Comparison of ENCODE assay signal across 24 cellular contexts in genomic region chr1:161244888-161245287, GRCh38. TPM values are rescaled to one million over a fixed set of nuclear protein-coding genes. Genes with fewer than 3 reads are reported as not detected.
DNase-seq lines count a peak whose midpoint lies in the region; ATAC-seq and TF ChIP-seq lines count a peak whose summit lies in the region.
"Had no signal": no experiment of that assay in that cellular context is flagged by ENCODE, and none has a peak within 500 bp of the region (broad histone marks: within the 10 kb centered on the region; RNA-seq: fewer than 3 reads in every experiment).

No MANE protein-coding gene starts in this region.

- intact Hi-C loops in MCF 10A (cut with micrococcal nuclease) (loop anchor here (5.0 kb wide), 1 partner anchor 32 kb away; no protein-coding TSS in a partner anchor), posterior vena cava (cut with DNase I) (no loop called here)

- peaks cover 11% of the 10 kb centered on the region for H3K4me1 Mint-ChIP-seq in MCF 10A (ENCODE audit: insufficient read depth, unreplicated experiment)
- H3K4me1 Mint-ChIP-seq in activated T-helper 17 cell treated with anti-CD3 and anti-CD28 coated beads, Interleukin-2, amount 50 U/mL, for 72 hours, result no peaks in the 10 kb centered on the region
- H3K4me1 Mint-ChIP-seq in endothelial cell (ENCODE audit: unreplicated experiment), result peaks cover 3% of the 10 kb centered on the region

- H3K4me1 ChIP-seq in foreskin keratinocyte (peaks cover 3% of the 10 kb centered on the region), Peyer's patch (no peaks in the 10 kb centered on the region)
- H3K4me1 ChIP-seq: BE2C had no signal

- H3K4me3 Mint-ChIP-seq in MCF 10A (ENCODE audit: unreplicated experiment), result no peak overlapping the region
- no peak overlapping the region for H3K4me3 Mint-ChIP-seq in activated T-helper 17 cell treated with anti-CD3 and anti-CD28 coated beads, Interleukin-2, amount 50 U/mL, for 72 hours
- H3K4me3 Mint-ChIP-seq in endothelial cell (ENCODE audit: unreplicated experiment), result no peak overlapping the region
- H3K4me3 Mint-ChIP-seq: CD4-positive, alpha-beta T cell; HFFc6 had no signal

- TF ChIP-seq CTCF in LNCaP clone FGC (IDR thresholded peaks at IDR 0.05; ENCODE audit: control insufficient read depth, extremely low read depth, insufficient read depth) (no peak), MCF 10A (IDR thresholded peaks at IDR 0.05; ENCODE audit: unreplicated experiment) (no peak), foreskin keratinocyte (conservative IDR thresholded peaks at IDR 0.05) (no peak), Peyer's patch (IDR thresholded peaks at IDR 0.05) (no peak), endothelial cell (IDR thresholded peaks at IDR 0.05; ENCODE audit: unreplicated experiment) (no peak)

- H3K9me3 ChIP-seq in Peyer's patch, result no peaks in the 10 kb centered on the region

- H3K27me3 ChIP-seq in foreskin keratinocyte, result no peaks in the 10 kb centered on the region
- no peaks in the 10 kb centered on the region for H3K27me3 ChIP-seq in Peyer's patch
- H3K27me3 ChIP-seq: BE2C had no signal

- no peak overlapping the region for H3K4me3 ChIP-seq in LNCaP clone FGC (ENCODE audit: low read depth, low read length)
- no peak overlapping the region for H3K4me3 ChIP-seq in Peyer's patch

- peak overlapping the region; percentile 17 for H3K27ac Mint-ChIP-seq in MCF 10A (ENCODE audit: low read depth, unreplicated experiment)
- H3K27ac Mint-ChIP-seq in activated T-helper 17 cell treated with anti-CD3 and anti-CD28 coated beads, Interleukin-2, amount 50 U/mL, for 72 hours, result no peak overlapping the region
- no peak overlapping the region for H3K27ac Mint-ChIP-seq in endothelial cell (ENCODE audit: unreplicated experiment)
- H3K27ac Mint-ChIP-seq: CD4-positive, alpha-beta T cell; HFFc6 had no signal

- no peaks in the 10 kb centered on the region for H3K36me3 ChIP-seq in Peyer's patch
- H3K36me3 ChIP-seq: BE2C had no signal

- H3K9me3 Mint-ChIP-seq in MCF 10A (ENCODE audit: unreplicated experiment) (no peaks in the 10 kb centered on the region), endothelial cell (ENCODE audit: unreplicated experiment) (peaks cover 6% of the 10 kb centered on the region)
- H3K9me3 Mint-ChIP-seq in activated T-helper 17 cell treated with anti-CD3 and anti-CD28 coated beads, Interleukin-2, amount 50 U/mL, for 72 hours, result no peaks in the 10 kb centered on the region
- H3K9me3 Mint-ChIP-seq: CD4-positive, alpha-beta T cell had no signal

- no TSS peak for BruUV-seq in MCF 10A (replicated peaks; lab: Mats Ljungman, UMichigan)

- H3K27ac ChIP-seq in foreskin keratinocyte (no peak overlapping the region), Peyer's patch (no peak overlapping the region)

- H3K36me3 Mint-ChIP-seq in MCF 10A (ENCODE audit: insufficient read depth, unreplicated experiment), result no peaks in the 10 kb centered on the region
- no peaks in the 10 kb centered on the region for H3K36me3 Mint-ChIP-seq in activated T-helper 17 cell treated with anti-CD3 and anti-CD28 coated beads, Interleukin-2, amount 50 U/mL, for 72 hours (ENCODE audit: low read depth)
- H3K36me3 Mint-ChIP-seq in endothelial cell (ENCODE audit: low read depth, unreplicated experiment), result peaks cover 3% of the 10 kb centered on the region

- H3K27me3 Mint-ChIP-seq in MCF 10A (ENCODE audit: insufficient read depth, unreplicated experiment) (no peaks in the 10 kb centered on the region), endothelial cell (ENCODE audit: unreplicated experiment) (no peaks in the 10 kb centered on the region)
- H3K27me3 Mint-ChIP-seq in activated T-helper 17 cell treated with anti-CD3 and anti-CD28 coated beads, Interleukin-2, amount 50 U/mL, for 72 hours, result peaks cover 9% of the 10 kb centered on the region

- ATAC-seq in foreskin keratinocyte (peak; percentile 41), HG02798 (IDR thresholded peaks at IDR 0.05; ENCODE audit: poor library complexity, unreplicated experiment) (no peak)
- ATAC-seq in activated T-helper 17 cell treated with anti-CD3 and anti-CD28 coated beads, Interleukin-2, amount 50 U/mL, for 72 hours (replicated peaks), result no peak
- ATAC-seq: Panc1 had no signal

- no peak for TF ChIP-seq POLR2A in Peyer's patch (IDR thresholded peaks at IDR 0.05)

- POLR2A ChIA-PET in MCF 10A (lab: Yijun Ruan, JAX), result interaction anchor here (1.2 kb wide), 1 partner anchor 146 kb away, joined by 7 read pairs; no protein-coding TSS in a partner anchor

- DNase-seq in LNCaP clone FGC (ENCODE audit: low read depth) (peak; percentile 2), MCF 10A (ENCODE audit: unreplicated experiment) (peak; percentile 51), foreskin keratinocyte (peak; percentile 86 to 91), posterior vena cava (ENCODE audit: low spot score) (peak; percentile 54), Peyer's patch (no peak), endothelial cell (ENCODE audit: low spot score) (no peak)
- DNase-seq: BE2C; CD4-positive, alpha-beta T cell; DND-41; H7; HFFc6; IMR-90; NCI-H1694; NCI-H2081; NCI-H2171; NCI-H345; NCI-H524; NCI-H82; Right ventricle myocardium superior had no signal

- CTCF ChIA-PET in MCF 10A (lab: Yijun Ruan, JAX), result interaction anchor here (0.6 to 1.4 kb wide), 2 partner anchors 12 to 51 kb away, joined by 3 to 5 read pairs; no protein-coding TSS in a partner anchor

RNA-seq across cellular contexts. Expression of gene NR1I3, which starts 6.9 kb away (rescaled TPM):
- not detected in 2 replicates for total RNA-seq in MCF 10A (2022)
- total RNA-seq in foreskin keratinocyte, result not detected in 2 replicates
- 0.07 TPM in 1 of 2 replicates, not detected in the other for polyA plus RNA-seq in foreskin keratinocyte
- not detected for total RNA-seq in posterior vena cava
- total RNA-seq in activated T-helper 17 cell treated with anti-CD3 and anti-CD28 coated beads, Interleukin-2, amount 50 U/mL, for 72 hours, result not detected
- total RNA-seq in Peyer's patch, result 1 to 10 TPM in 1 of 4 donors, not detected in 3; 3.2 TPM
- not detected for total RNA-seq in endothelial cell (ENCODE audit: unreplicated experiment)
- total RNA-seq: A673; CD4-positive, alpha-beta T cell; H7; HFFc6; IMR-90; M059J; Right ventricle myocardium superior had no signal
- polyA plus RNA-seq: IMR-90 had no signal

RNA-seq across cellular contexts. Expression of gene PCP4L1, which starts 13.7 kb away (rescaled TPM):
- total RNA-seq in MCF 10A (2022), result not detected in 2 replicates
- not detected in 2 replicates for total RNA-seq in foreskin keratinocyte
- polyA plus RNA-seq in foreskin keratinocyte, result not detected in 2 replicates
- total RNA-seq in posterior vena cava, result 1 to 10 TPM; 3.0 to 4.6 TPM
- total RNA-seq in activated T-helper 17 cell treated with anti-CD3 and anti-CD28 coated beads, Interleukin-2, amount 50 U/mL, for 72 hours, result under 1 TPM; 0.86 to 0.90 TPM
- total RNA-seq in Peyer's patch, result not detected
- not detected for total RNA-seq in endothelial cell (ENCODE audit: unreplicated experiment)
- total RNA-seq: A673; CD4-positive, alpha-beta T cell; HFFc6; IMR-90; M059J had no signal
- polyA plus RNA-seq: IMR-90 had no signal

RNA-seq across cellular contexts. Expression of gene TOMM40L, which starts 19.0 kb away (rescaled TPM):
- total RNA-seq in MCF 10A (2022), result 10.0 and 12.3 TPM in 2 replicates
- 20.3 and 20.8 TPM in 2 replicates for total RNA-seq in foreskin keratinocyte
- 15.3 and 16.5 TPM in 2 replicates for polyA plus RNA-seq in foreskin keratinocyte
- 10 to 100 TPM; 13.4 to 15.0 TPM for total RNA-seq in posterior vena cava
- 10 to 100 TPM in 1 of 2 donors, 1 to 10 TPM in 1; 9.2 to 20.2 TPM for total RNA-seq in activated T-helper 17 cell treated with anti-CD3 and anti-CD28 coated beads, Interleukin-2, amount 50 U/mL, for 72 hours
- total RNA-seq in Peyer's patch, result 10 to 100 TPM in 3 of 4 donors, 1 to 10 TPM in 1; 8.3 to 32.2 (median 24.9) TPM
- 22.0 TPM for total RNA-seq in endothelial cell (ENCODE audit: unreplicated experiment)

RNA-seq across cellular contexts. Expression of gene APOA2, which starts 21.5 kb away (rescaled TPM):
- total RNA-seq in MCF 10A (2022) (not detected in 2 replicates), foreskin keratinocyte (not detected in 2 replicates), posterior vena cava (not detected), Peyer's patch (not detected), endothelial cell (ENCODE audit: unreplicated experiment) (not detected)
- not detected in 2 replicates for polyA plus RNA-seq in foreskin keratinocyte
- total RNA-seq in activated T-helper 17 cell treated with anti-CD3 and anti-CD28 coated beads, Interleukin-2, amount 50 U/mL, for 72 hours, result not detected
- total RNA-seq: A673; CD4-positive, alpha-beta T cell; HFFc6; IMR-90; M059J had no signal
- polyA plus RNA-seq: IMR-90 had no signal

RNA-seq across cellular contexts. Expression of gene FCER1G, which starts 29.8 kb away (rescaled TPM):
- total RNA-seq in MCF 10A (2022), result 1.0 and 2.1 TPM in 2 replicates
- total RNA-seq in foreskin keratinocyte, result 0.27 and 0.35 TPM in 2 replicates
- polyA plus RNA-seq in foreskin keratinocyte, result 0.27 and 0.43 TPM in 2 replicates
- 100 to 1,000 TPM in 1 of 2 donors, 10 to 100 TPM in 1; 40.4 to 101 TPM for total RNA-seq in posterior vena cava
- total RNA-seq in activated T-helper 17 cell treated with anti-CD3 and anti-CD28 coated beads, Interleukin-2, amount 50 U/mL, for 72 hours, result 1 to 10 TPM; 1.1 to 2.2 TPM
- 10 to 100 TPM in 2 of 4 donors, 1 to 10 TPM in 1, not detected in 1; 5.1 to 33.8 (median 11.9) TPM for total RNA-seq in Peyer's patch
- 4.3 TPM for total RNA-seq in endothelial cell (ENCODE audit: unreplicated experiment)
- total RNA-seq: IMR-90, M059J had no signal

Comparison
In these comparisons a context has a peak if more than half of its experiments do, and no peak if none do; other contexts are left out.
1. DNase-seq: peak in LNCaP clone FGC (single experiment), MCF 10A (single experiment), foreskin keratinocyte (2 of 2) and posterior vena cava (single experiment); none in Peyer's patch (0 of 3) and endothelial cell (single experiment).